14 cellular contexts compared by ENCODE assay signal in the genomic region with DNA sequence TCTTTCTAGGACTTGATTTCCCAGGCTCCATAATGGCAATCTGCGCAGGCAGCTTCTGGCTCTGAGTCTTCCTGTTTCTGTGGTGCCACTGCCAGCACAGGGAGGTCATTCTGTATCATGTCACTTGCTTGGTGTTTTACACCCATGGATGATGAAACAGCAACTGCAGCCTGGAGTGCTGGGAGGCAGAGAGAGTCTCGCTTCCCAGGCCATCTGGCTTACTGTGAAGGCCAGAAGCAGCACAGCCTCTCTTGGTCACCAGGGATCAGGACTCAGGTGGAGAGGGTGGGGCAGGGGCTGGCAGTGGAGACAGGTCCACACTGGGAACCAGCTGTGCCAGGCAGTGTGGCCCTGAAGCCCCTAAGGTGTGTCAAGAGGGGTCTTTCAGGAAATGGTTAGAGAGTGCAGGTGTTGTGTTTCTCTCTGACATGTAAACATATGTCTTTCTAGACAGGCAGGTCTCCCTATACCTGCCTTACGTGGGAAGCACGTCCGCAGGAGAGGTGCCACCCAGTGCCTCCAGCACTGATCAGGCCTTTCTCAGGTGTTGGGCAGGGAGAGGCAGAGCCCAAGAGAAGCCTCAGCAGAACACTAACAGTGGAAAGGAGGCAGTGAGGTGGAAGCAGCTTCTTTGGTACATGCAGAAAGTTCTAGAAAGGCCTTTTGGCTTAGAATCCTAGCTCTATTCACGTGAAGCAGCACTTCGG.
"Had no signal": no experiment of that assay in that cellular context is flagged by ENCODE, and none has a peak within 500 bp of the region (broad histone marks: within the 10 kb centered on the region; RNA-seq: fewer than 3 reads in every experiment).

No MANE protein-coding gene starts in this region.

- H3K4me3 Mint-ChIP-seq: activated B cell treated with CpG ODN at 0.5 μM for 24 hours; activated naive CD4-positive, alpha-beta T cell treated with anti-CD3 and anti-CD28 coated beads, Interleukin-2, amount 10 ng/mL, durations not matched to agents 7 days and 5 days; dendritic cell treated with granulocyte-macrophage colony-stimulating factor and Interleukin-4, amounts not matched to agents 40 ng/mL and 50 ng/mL, for 4 days; effector memory CD8-positive, alpha-beta T cell; neural progenitor cell; stimulated activated naive B cell treated with anti-CD40 and anti-IgM and Interleukin-4, amounts not matched to agents 10 μg/mL and 1 μg/mL and 100 μg/mL, for 72 hours; T-helper 1 cell treated with Interleukin-12 subunit alpha and Interleukin-12 subunit beta and Interleukin-4 antibody, amounts not matched to agents 30 μg/mL and 1 μg/mL, for 36 hours had no signal

- H3K9me3 ChIP-seq: gastroesophageal sphincter had no signal

- DNase-seq: activated B cell treated with CpG ODN at 0.5 μM for 24 hours; activated naive CD4-positive, alpha-beta T cell treated with anti-CD3 and anti-CD28 coated beads, Interleukin-2, amount 10 ng/mL, durations not matched to agents 7 days and 5 days; central memory CD4-positive, alpha-beta T cell; effector memory CD8-positive, alpha-beta T cell; small intestine; stimulated activated CD4-positive, alpha-beta T cell treated with anti-CD3 and anti-CD28 coated beads, Interleukin-1b, Interleukin-23, amount 100 ng/mL, for 48 hours; stimulated activated naive B cell treated with anti-CD40 and anti-IgM and Interleukin-4, amounts not matched to agents 10 μg/mL and 1 μg/mL and 100 μg/mL, for 72 hours; trophoblast cell had no signal

- H3K36me3 ChIP-seq: gastroesophageal sphincter, neural progenitor cell had no signal

- H2AFZ ChIP-seq: neural progenitor cell, parathyroid adenoma had no signal

- H3K36me3 Mint-ChIP-seq: activated naive CD4-positive, alpha-beta T cell treated with anti-CD3 and anti-CD28 coated beads, Interleukin-2, amount 10 ng/mL, durations not matched to agents 7 days and 5 days; stimulated activated naive B cell treated with anti-CD40 and anti-IgM and Interleukin-4, amounts not matched to agents 10 μg/mL and 1 μg/mL and 100 μg/mL, for 72 hours had no signal

- H3K4me2 ChIP-seq: neural progenitor cell had no signal

- H3K9me3 Mint-ChIP-seq: activated B cell treated with CpG ODN at 0.5 μM for 24 hours; activated naive CD4-positive, alpha-beta T cell treated with anti-CD3 and anti-CD28 coated beads, Interleukin-2, amount 10 ng/mL, durations not matched to agents 7 days and 5 days; activated T-helper 2 cell treated with anti-CD3 and anti-CD28 coated beads, Interferon-gamma antibody, Interleukin-2, Interleukin-4, amounts not matched to agents 10 μg/mL and 5 μg/mL and 100 μg/mL, durations not matched to agents 14 hours and 24 hours and 36 hours; dendritic cell treated with granulocyte-macrophage colony-stimulating factor and Interleukin-4, amounts not matched to agents 40 ng/mL and 50 ng/mL, for 4 days; effector memory CD8-positive, alpha-beta T cell; stimulated activated naive B cell treated with anti-CD40 and anti-IgM and Interleukin-4, amounts not matched to agents 10 μg/mL and 1 μg/mL and 100 μg/mL, for 72 hours; T-helper 1 cell treated with Interleukin-12 subunit alpha and Interleukin-12 subunit beta and Interleukin-4 antibody, amounts not matched to agents 30 μg/mL and 1 μg/mL, for 36 hours had no signal

- H3K27ac Mint-ChIP-seq: activated B cell treated with CpG ODN at 0.5 μM for 24 hours; activated naive CD4-positive, alpha-beta T cell treated with anti-CD3 and anti-CD28 coated beads, Interleukin-2, amount 10 ng/mL, durations not matched to agents 7 days and 5 days; activated T-helper 2 cell treated with anti-CD3 and anti-CD28 coated beads, Interferon-gamma antibody, Interleukin-2, Interleukin-4, amounts not matched to agents 10 μg/mL and 5 μg/mL and 100 μg/mL, durations not matched to agents 14 hours and 24 hours and 36 hours; dendritic cell treated with granulocyte-macrophage colony-stimulating factor and Interleukin-4, amounts not matched to agents 40 ng/mL and 50 ng/mL, for 4 days; effector memory CD8-positive, alpha-beta T cell; neural progenitor cell; stimulated activated naive B cell treated with anti-CD40 and anti-IgM and Interleukin-4, amounts not matched to agents 10 μg/mL and 1 μg/mL and 100 μg/mL, for 72 hours; T-helper 1 cell treated with Interleukin-12 subunit alpha and Interleukin-12 subunit beta and Interleukin-4 antibody, amounts not matched to agents 30 μg/mL and 1 μg/mL, for 36 hours had no signal

- ATAC-seq: effector memory CD8-positive, alpha-beta T cell; gastroesophageal sphincter; stimulated activated naive B cell treated with anti-CD40 and anti-IgM and Interleukin-4, amounts not matched to agents 10 μg/mL and 1 μg/mL and 100 μg/mL, for 72 hours had no signal

- H3K4me3 ChIP-seq: gastroesophageal sphincter, neural progenitor cell had no signal

- H3K79me2 ChIP-seq: parathyroid adenoma had no signal

- H3K27ac ChIP-seq: gastroesophageal sphincter, neural progenitor cell, parathyroid adenoma had no signal
